ENCODE assay signal across 1 cellular context in the genomic region with DNA sequence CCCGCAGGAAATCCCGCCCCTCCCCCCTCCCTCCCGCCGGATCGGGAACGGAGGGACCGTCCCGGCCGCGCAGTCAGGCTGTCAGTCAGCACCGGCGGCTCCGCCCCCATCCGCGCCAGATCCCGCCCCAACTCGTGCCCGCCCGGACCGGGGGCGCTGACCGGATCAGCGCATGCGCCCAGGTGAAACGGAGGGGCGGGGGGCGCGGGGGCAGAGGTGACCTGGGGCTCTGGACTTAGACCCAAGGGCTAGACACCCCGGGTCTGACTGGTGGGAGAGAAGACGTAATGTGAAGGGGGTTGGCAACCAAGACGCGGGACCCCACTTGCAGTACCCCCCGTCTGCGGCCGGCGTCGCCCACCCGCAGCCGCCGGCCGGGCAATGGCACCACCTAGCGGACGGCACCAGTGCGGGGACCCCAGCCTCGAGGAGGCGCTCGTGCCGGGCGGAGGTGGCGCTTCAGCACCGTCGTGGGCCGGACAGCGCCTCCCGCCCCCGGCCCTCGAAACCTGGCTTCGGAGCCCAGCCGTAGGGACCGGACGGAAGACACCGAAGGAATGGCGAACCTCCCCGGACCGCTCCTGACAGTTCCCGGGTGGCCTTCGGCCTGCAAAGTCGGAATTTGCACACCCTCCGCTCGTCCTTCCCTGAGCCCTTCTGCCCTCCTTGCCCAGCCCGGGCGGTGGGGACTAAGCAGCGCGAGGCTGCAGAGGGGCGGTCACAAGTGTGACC.
A peak's percentile ranks its signal among the peaks of the same experiment; 100 is the strongest.
TF ChIP-seq lines count a peak whose summit lies in the region.

A gene with protein sequence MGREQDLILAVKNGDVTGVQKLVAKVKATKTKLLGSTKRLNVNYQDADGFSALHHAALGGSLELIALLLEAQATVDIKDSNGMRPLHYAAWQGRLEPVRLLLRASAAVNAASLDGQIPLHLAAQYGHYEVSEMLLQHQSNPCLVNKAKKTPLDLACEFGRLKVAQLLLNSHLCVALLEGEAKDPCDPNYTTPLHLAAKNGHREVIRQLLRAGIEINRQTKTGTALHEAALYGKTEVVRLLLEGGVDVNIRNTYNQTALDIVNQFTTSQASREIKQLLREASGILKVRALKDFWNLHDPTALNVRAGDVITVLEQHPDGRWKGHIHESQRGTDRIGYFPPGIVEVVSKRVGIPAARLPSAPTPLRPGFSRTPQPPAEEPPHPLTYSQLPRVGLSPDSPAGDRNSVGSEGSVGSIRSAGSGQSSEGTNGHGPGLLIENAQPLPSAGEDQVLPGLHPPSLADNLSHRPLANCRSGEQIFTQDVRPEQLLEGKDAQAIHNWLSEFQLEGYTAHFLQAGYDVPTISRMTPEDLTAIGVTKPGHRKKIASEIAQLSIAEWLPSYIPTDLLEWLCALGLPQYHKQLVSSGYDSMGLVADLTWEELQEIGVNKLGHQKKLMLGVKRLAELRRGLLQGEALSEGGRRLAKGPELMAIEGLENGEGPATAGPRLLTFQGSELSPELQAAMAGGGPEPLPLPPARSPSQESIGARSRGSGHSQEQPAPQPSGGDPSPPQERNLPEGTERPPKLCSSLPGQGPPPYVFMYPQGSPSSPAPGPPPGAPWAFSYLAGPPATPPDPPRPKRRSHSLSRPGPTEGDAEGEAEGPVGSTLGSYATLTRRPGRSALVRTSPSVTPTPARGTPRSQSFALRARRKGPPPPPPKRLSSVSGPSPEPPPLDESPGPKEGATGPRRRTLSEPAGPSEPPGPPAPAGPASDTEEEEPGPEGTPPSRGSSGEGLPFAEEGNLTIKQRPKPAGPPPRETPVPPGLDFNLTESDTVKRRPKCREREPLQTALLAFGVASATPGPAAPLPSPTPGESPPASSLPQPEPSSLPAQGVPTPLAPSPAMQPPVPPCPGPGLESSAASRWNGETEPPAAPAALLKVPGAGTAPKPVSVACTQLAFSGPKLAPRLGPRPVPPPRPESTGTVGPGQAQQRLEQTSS (N-terminal part only) (minus strand): TSS at position 15 of the 732 bp plus-strand sequence. CDS start 1,733 bp downstream, outside the sequence.

TF ChIP-seq in HepG2, 621 proteins besides CTCF, POLR2A, EP300 and RAD21 (continued from another document and continues in another):
- TF ChIP-seq, protein P1, sequence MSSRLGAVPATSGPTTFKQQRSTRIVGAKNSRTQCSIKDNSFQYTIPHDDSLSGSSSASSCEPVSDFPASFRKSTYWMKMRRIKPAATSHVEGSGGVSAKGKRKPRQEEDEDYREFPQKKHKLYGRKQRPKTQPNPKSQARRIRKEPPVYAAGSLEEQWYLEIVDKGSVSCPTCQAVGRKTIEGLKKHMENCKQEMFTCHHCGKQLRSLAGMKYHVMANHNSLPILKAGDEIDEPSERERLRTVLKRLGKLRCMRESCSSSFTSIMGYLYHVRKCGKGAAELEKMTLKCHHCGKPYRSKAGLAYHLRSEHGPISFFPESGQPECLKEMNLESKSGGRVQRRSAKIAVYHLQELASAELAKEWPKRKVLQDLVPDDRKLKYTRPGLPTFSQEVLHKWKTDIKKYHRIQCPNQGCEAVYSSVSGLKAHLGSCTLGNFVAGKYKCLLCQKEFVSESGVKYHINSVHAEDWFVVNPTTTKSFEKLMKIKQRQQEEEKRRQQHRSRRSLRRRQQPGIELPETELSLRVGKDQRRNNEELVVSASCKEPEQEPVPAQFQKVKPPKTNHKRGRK (CRISPR knock-in tag; IDR thresholded peaks at IDR 0.05) = 0 out of 2 replicates have a peak, but pooled peaks have one; percentile 52
- TF ChIP-seq MTA3 (CRISPR knock-in tag; IDR thresholded peaks at IDR 0.05) (peak; percentile 89), NFE2L1 (CRISPR knock-in tag; IDR thresholded peaks at IDR 0.05; ENCODE audit: borderline replicate concordance) (0 out of 2 replicates have a peak, but pooled peaks have one; percentile 74), HIVEP1 (CRISPR knock-in tag; IDR thresholded peaks at IDR 0.05) (peak; percentile 92), SAFB2 (CRISPR knock-in tag; IDR thresholded peaks at IDR 0.05; ENCODE audit: borderline replicate concordance, low read depth) (peak; percentile 94), RBM22 (optimal IDR thresholded peaks at IDR 0.05; ENCODE audit: low read length) (no peak), CHD2 (IDR thresholded peaks at IDR 0.05; ENCODE audit: low read depth, low read length) (peak; percentile 63; the same call in 1 of the 2 replicates), KLF12 (CRISPR knock-in tag; IDR thresholded peaks at IDR 0.05; ENCODE audit: borderline replicate concordance) (no peak), CREM (IDR thresholded peaks at IDR 0.05) (no peak), CREM (CRISPR knock-in tag; IDR thresholded peaks at IDR 0.05) (peak; percentile 39; the same call in 1 of the 2 replicates), MAFG (CRISPR knock-in tag; IDR thresholded peaks at IDR 0.05) (0 out of 2 replicates have a peak, but pooled peaks have one; percentile 69), SNAI1 (CRISPR knock-in tag; IDR thresholded peaks at IDR 0.05; ENCODE audit: borderline replicate concordance) (peak; percentile 99), ZNF788 (CRISPR knock-in tag; IDR thresholded peaks at IDR 0.05; ENCODE audit: borderline replicate concordance) (peak; percentile 90), ZNF337 (CRISPR knock-in tag; IDR thresholded peaks at IDR 0.05; ENCODE audit: borderline replicate concordance, low read depth) (peak; percentile 98; the same call in 1 of the 2 replicates), EHMT2 (IDR thresholded peaks at IDR 0.05; ENCODE audit: borderline replicate concordance, low read depth, low read length) (peak; percentile 98), CEBPG (CRISPR knock-in tag; IDR thresholded peaks at IDR 0.05) (no peak), HHEX (CRISPR knock-in tag; IDR thresholded peaks at IDR 0.05) (no peak), SMAD3 (CRISPR knock-in tag; IDR thresholded peaks at IDR 0.05) (peak; percentile 63; the same call in 1 of the 2 replicates), ZNF746 (CRISPR knock-in tag; IDR thresholded peaks at IDR 0.05) (peak; percentile 80; the same call in 1 of the 2 replicates), ZNF660 (CRISPR knock-in tag; IDR thresholded peaks at IDR 0.05; ENCODE audit: borderline replicate concordance, low read depth) (peak; percentile 92), GTF3A (CRISPR knock-in tag; conservative IDR thresholded peaks at IDR 0.05) (peak; percentile 91; the same call in 1 of the 2 replicates), ZKSCAN1 (IDR thresholded peaks at IDR 0.05; ENCODE audit: low read length) (0 out of 2 replicates have a peak, but pooled peaks have one; percentile 11), DR1 (CRISPR knock-in tag; IDR thresholded peaks at IDR 0.05) (no peak; the same call in none of the 2 replicates), HDAC1 (CRISPR knock-in tag; IDR thresholded peaks at IDR 0.05) (peak; percentile 93), MIER3 (CRISPR knock-in tag; IDR thresholded peaks at IDR 0.05; ENCODE audit: borderline replicate concordance) (peak; percentile 38; the same call in 1 of the 2 replicates), FOSL1 (CRISPR knock-in tag; IDR thresholded peaks at IDR 0.05; ENCODE audit: borderline replicate concordance) (peak; percentile 4; the same call in 1 of the 2 replicates), SALL2 (CRISPR knock-in tag; IDR thresholded peaks at IDR 0.05) (peak; percentile 28; the same call in 1 of the 2 replicates), ZNF878 (CRISPR knock-in tag; IDR thresholded peaks at IDR 0.05) (no peak), ZNF607 (CRISPR knock-in tag; IDR thresholded peaks at IDR 0.05; ENCODE audit: borderline replicate concordance) (peak; percentile 99), ZNF703 (CRISPR knock-in tag; IDR thresholded peaks at IDR 0.05; ENCODE audit: borderline replicate concordance) (peak; percentile 80), NR3C1 (CRISPR knock-in tag; IDR thresholded peaks at IDR 0.05) (0 out of 2 replicates have a peak, but pooled peaks have one; percentile 88), PHF21A (CRISPR knock-in tag; IDR thresholded peaks at IDR 0.05) (peak; percentile 91), ASH2L (IDR thresholded peaks at IDR 0.05; ENCODE audit: insufficient read length, low read depth, low read length) (peak; percentile 69), ZNF614 (CRISPR knock-in tag; IDR thresholded peaks at IDR 0.05; ENCODE audit: borderline replicate concordance) (peak; percentile 68; the same call in 1 of the 2 replicates), SOX5 (CRISPR knock-in tag; IDR thresholded peaks at IDR 0.05; ENCODE audit: borderline replicate concordance) (peak; percentile 55), NAIF1 (CRISPR knock-in tag; IDR thresholded peaks at IDR 0.05; ENCODE audit: borderline replicate concordance) (peak; percentile 85; the same call in 1 of the 2 replicates), MTF1 (CRISPR knock-in tag; IDR thresholded peaks at IDR 0.05) (peak; percentile 67; the same call in 1 of the 2 replicates), ZNF234 (CRISPR knock-in tag; conservative IDR thresholded peaks at IDR 0.05) (peak; percentile 99), MBD4 (IDR thresholded peaks at IDR 0.05; ENCODE audit: borderline replicate concordance, low read length) (no peak), ATAD3A (CRISPR knock-in tag; IDR thresholded peaks at IDR 0.05) (no peak), ZNF121 (CRISPR knock-in tag; IDR thresholded peaks at IDR 0.05) (no peak; the same call in 1 of the 2 replicates), NONO (IDR thresholded peaks at IDR 0.05) (no peak), NONO (CRISPR knock-in tag; conservative IDR thresholded peaks at IDR 0.05) (peak; percentile 90), RNF2 (conservative IDR thresholded peaks at IDR 0.05; ENCODE audit: low read depth) (peak; percentile 67; the same call in 1 of the 2 replicates), ZNF343 (CRISPR knock-in tag; IDR thresholded peaks at IDR 0.05) (peak; percentile 98)
- TF ChIP-seq, protein P2, sequence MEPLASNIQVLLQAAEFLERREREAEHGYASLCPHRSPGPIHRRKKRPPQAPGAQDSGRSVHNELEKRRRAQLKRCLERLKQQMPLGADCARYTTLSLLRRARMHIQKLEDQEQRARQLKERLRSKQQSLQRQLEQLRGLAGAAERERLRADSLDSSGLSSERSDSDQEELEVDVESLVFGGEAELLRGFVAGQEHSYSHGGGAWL (CRISPR knock-in tag; IDR thresholded peaks at IDR 0.05) = peak; percentile 99
- TF ChIP-seq, protein P3, sequence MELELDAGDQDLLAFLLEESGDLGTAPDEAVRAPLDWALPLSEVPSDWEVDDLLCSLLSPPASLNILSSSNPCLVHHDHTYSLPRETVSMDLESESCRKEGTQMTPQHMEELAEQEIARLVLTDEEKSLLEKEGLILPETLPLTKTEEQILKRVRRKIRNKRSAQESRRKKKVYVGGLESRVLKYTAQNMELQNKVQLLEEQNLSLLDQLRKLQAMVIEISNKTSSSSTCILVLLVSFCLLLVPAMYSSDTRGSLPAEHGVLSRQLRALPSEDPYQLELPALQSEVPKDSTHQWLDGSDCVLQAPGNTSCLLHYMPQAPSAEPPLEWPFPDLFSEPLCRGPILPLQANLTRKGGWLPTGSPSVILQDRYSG (CRISPR knock-in tag; IDR thresholded peaks at IDR 0.05) = no peak
- TF ChIP-seq, protein P4, sequence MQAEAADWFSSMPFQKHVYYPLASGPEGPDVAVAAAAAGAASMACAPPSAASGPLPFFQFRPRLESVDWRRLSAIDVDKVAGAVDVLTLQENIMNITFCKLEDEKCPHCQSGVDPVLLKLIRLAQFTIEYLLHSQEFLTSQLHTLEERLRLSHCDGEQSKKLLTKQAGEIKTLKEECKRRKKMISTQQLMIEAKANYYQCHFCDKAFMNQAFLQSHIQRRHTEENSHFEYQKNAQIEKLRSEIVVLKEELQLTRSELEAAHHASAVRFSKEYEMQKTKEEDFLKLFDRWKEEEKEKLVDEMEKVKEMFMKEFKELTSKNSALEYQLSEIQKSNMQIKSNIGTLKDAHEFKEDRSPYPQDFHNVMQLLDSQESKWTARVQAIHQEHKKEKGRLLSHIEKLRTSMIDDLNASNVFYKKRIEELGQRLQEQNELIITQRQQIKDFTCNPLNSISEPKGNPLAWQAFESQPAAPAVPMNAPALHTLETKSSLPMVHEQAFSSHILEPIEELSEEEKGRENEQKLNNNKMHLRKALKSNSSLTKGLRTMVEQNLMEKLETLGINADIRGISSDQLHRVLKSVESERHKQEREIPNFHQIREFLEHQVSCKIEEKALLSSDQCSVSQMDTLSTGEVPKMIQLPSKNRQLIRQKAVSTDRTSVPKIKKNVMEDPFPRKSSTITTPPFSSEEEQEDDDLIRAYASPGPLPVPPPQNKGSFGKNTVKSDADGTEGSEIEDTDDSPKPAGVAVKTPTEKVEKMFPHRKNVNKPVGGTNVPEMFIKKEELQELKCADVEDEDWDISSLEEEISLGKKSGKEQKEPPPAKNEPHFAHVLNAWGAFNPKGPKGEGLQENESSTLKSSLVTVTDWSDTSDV (CRISPR knock-in tag; IDR thresholded peaks at IDR 0.05) = peak; percentile 86; the same call in 1 of the 2 replicates
- TF ChIP-seq, protein P5, sequence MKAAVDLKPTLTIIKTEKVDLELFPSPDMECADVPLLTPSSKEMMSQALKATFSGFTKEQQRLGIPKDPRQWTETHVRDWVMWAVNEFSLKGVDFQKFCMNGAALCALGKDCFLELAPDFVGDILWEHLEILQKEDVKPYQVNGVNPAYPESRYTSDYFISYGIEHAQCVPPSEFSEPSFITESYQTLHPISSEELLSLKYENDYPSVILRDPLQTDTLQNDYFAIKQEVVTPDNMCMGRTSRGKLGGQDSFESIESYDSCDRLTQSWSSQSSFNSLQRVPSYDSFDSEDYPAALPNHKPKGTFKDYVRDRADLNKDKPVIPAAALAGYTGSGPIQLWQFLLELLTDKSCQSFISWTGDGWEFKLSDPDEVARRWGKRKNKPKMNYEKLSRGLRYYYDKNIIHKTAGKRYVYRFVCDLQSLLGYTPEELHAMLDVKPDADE (CRISPR knock-in tag; IDR thresholded peaks at IDR 0.05) = peak; percentile 93
- TF ChIP-seq, protein P6, sequence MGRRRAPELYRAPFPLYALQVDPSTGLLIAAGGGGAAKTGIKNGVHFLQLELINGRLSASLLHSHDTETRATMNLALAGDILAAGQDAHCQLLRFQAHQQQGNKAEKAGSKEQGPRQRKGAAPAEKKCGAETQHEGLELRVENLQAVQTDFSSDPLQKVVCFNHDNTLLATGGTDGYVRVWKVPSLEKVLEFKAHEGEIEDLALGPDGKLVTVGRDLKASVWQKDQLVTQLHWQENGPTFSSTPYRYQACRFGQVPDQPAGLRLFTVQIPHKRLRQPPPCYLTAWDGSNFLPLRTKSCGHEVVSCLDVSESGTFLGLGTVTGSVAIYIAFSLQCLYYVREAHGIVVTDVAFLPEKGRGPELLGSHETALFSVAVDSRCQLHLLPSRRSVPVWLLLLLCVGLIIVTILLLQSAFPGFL (CRISPR knock-in tag; IDR thresholded peaks at IDR 0.05) = peak; percentile 95
- TF ChIP-seq, protein P7, sequence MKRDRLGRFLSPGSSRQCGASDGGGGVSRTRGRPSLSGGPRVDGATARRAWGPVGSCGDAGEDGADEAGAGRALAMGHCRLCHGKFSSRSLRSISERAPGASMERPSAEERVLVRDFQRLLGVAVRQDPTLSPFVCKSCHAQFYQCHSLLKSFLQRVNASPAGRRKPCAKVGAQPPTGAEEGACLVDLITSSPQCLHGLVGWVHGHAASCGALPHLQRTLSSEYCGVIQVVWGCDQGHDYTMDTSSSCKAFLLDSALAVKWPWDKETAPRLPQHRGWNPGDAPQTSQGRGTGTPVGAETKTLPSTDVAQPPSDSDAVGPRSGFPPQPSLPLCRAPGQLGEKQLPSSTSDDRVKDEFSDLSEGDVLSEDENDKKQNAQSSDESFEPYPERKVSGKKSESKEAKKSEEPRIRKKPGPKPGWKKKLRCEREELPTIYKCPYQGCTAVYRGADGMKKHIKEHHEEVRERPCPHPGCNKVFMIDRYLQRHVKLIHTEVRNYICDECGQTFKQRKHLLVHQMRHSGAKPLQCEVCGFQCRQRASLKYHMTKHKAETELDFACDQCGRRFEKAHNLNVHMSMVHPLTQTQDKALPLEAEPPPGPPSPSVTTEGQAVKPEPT (CRISPR knock-in tag; IDR thresholded peaks at IDR 0.05; ENCODE audit: low read depth) = peak; percentile 96
